8 cellular contexts compared by ENCODE assay signal in the genomic region with DNA sequence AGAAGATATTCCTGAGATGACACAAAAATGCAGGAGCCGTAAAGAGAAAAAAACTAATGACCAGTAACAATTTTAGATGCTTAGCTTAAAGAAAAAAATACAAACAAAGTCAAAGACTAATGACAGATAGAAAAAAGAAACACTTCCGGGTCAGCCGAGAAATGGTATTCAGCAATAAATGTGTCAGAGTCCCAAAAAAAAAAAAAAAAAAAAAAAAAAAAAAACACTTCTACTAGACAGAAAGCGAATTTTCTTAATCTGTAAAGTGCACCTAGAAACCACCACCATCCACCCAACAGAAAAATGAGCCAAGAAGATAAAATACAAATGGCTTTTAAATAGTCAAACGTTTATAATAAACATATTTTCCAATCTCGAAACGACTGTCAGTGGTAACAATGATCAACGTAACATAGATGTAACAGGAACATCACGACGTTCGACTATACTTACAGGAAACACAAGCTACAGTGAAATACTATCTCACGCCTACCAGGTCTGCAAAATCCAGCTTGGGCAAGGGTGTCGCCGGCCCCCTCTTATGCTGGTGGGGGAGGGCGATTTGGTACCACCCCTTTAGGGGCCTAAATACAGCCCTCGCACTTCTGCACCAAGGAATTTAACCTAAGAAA. TPM values are rescaled to one million over a fixed set of nuclear protein-coding genes. Genes with fewer than 3 reads are reported as not detected.
DNase-seq lines count a peak whose midpoint lies in the region; ATAC-seq lines count a peak whose summit lies in the region.

No MANE protein-coding gene starts in this region.

- intact Hi-C loops in left ventricle myocardium superior (cut with micrococcal nuclease), result no loop called here

- peak in 5 of 6 experiments; percentile 17 to 75 (median 69) for DNase-seq in stimulated activated naive CD4-positive, alpha-beta T cell (lab: John Stamatoyannopoulos, UW)
- no peak for DNase-seq in stimulated activated naive CD4-positive, alpha-beta T cell treated with Interleukin-2 at 50 U/mL for 16 hours (lab: John Stamatoyannopoulos, UW)
- no peak for DNase-seq in activated CD4-positive, alpha-beta memory T cell treated with anti-CD3 and anti-CD28 coated beads, Interleukin-2, amount 10 ng/mL, durations not matched to agents 7 days and 5 days
- peak; percentile 19 for DNase-seq in left ventricle myocardium superior
- peak; percentile 46 for DNase-seq in stimulated activated CD8-positive, alpha-beta memory T cell treated with anti-CD3 and anti-CD28 coated beads, Interleukin-4, amount 100 ng/mL, for 48 hours
- no peak for DNase-seq in NCI-H526 (lab: John Stamatoyannopoulos, UW)

- H3K27ac Mint-ChIP-seq in activated CD4-positive, alpha-beta memory T cell treated with anti-CD3 and anti-CD28 coated beads, Interleukin-2, amount 10 ng/mL, durations not matched to agents 7 days and 5 days, result peak overlapping the region; percentile 99

- peaks cover 29% of the 10 kb centered on the region for H3K4me1 Mint-ChIP-seq in activated CD4-positive, alpha-beta memory T cell treated with anti-CD3 and anti-CD28 coated beads, Interleukin-2, amount 10 ng/mL, durations not matched to agents 7 days and 5 days

- ATAC-seq in left ventricle myocardium superior, result no peak
- ATAC-seq in GM18870 (IDR thresholded peaks at IDR 0.05; ENCODE audit: unreplicated experiment), result no peak
- no peak for ATAC-seq in HG03159 (IDR thresholded peaks at IDR 0.05; ENCODE audit: unreplicated experiment)

- POLR2A ChIA-PET in activated CD4-positive, alpha-beta memory T cell treated with anti-CD3 and anti-CD28 coated beads, Interleukin-2, amount 10 ng/mL, durations not matched to agents 7 days and 5 days (lab: Charles Lee), result interaction anchor here (0.6 to 4.2 kb wide), 15 partner anchors 8 to 277 kb away, joined by 3 to 74 read pairs (median 7); a partner anchor contains a TSS

- CTCF ChIA-PET in activated CD4-positive, alpha-beta memory T cell treated with anti-CD3 and anti-CD28 coated beads, Interleukin-2, amount 10 ng/mL, durations not matched to agents 7 days and 5 days (lab: Charles Lee), result interaction anchor here (1.4 to 3.3 kb wide), 3 partner anchors 9 to 23 kb away, joined by 3 to 39 read pairs (median 7); no protein-coding TSS in a partner anchor

- no peaks in the 10 kb centered on the region for H3K27me3 Mint-ChIP-seq in activated CD4-positive, alpha-beta memory T cell treated with anti-CD3 and anti-CD28 coated beads, Interleukin-2, amount 10 ng/mL, durations not matched to agents 7 days and 5 days

- H3K4me3 Mint-ChIP-seq in activated CD4-positive, alpha-beta memory T cell treated with anti-CD3 and anti-CD28 coated beads, Interleukin-2, amount 10 ng/mL, durations not matched to agents 7 days and 5 days, result peak overlapping the region; percentile 99

- peaks cover 41% of the 10 kb centered on the region for H3K36me3 Mint-ChIP-seq in activated CD4-positive, alpha-beta memory T cell treated with anti-CD3 and anti-CD28 coated beads, Interleukin-2, amount 10 ng/mL, durations not matched to agents 7 days and 5 days (ENCODE audit: low read depth)

- no peaks in the 10 kb centered on the region for H3K9me3 Mint-ChIP-seq in activated CD4-positive, alpha-beta memory T cell treated with anti-CD3 and anti-CD28 coated beads, Interleukin-2, amount 10 ng/mL, durations not matched to agents 7 days and 5 days

RNA-seq across cellular contexts. Expression of a gene that starts 10.6 kb away (rescaled TPM):
- total RNA-seq in activated CD4-positive, alpha-beta memory T cell treated with anti-CD3 and anti-CD28 coated beads, Interleukin-2, amount 10 ng/mL, durations not matched to agents 7 days and 5 days, result 100 to 1,000 TPM; 255 to 259 TPM
- total RNA-seq in left ventricle myocardium superior, result 64.4 TPM

RNA-seq across cellular contexts. Expression of a gene that starts 11.3 kb away (rescaled TPM):
- total RNA-seq in activated CD4-positive, alpha-beta memory T cell treated with anti-CD3 and anti-CD28 coated beads, Interleukin-2, amount 10 ng/mL, durations not matched to agents 7 days and 5 days, result 10 to 100 TPM; 24.6 to 25.7 TPM
- 9.8 TPM for total RNA-seq in left ventricle myocardium superior

RNA-seq across cellular contexts. Expression of a gene that starts 26.4 kb away (rescaled TPM):
- 10 to 100 TPM; 46.5 to 47.5 TPM for total RNA-seq in activated CD4-positive, alpha-beta memory T cell treated with anti-CD3 and anti-CD28 coated beads, Interleukin-2, amount 10 ng/mL, durations not matched to agents 7 days and 5 days
- 16.0 TPM for total RNA-seq in left ventricle myocardium superior

RNA-seq across cellular contexts. Expression of a gene that starts 30.5 kb away (rescaled TPM):
- total RNA-seq in activated CD4-positive, alpha-beta memory T cell treated with anti-CD3 and anti-CD28 coated beads, Interleukin-2, amount 10 ng/mL, durations not matched to agents 7 days and 5 days, result 10 to 100 TPM; 13.3 to 15.5 TPM
- 2.0 TPM for total RNA-seq in left ventricle myocardium superior

RNA-seq across cellular contexts. Expression of a gene that starts 30.5 kb away (rescaled TPM):
- total RNA-seq in activated CD4-positive, alpha-beta memory T cell treated with anti-CD3 and anti-CD28 coated beads, Interleukin-2, amount 10 ng/mL, durations not matched to agents 7 days and 5 days, result 10 to 100 TPM; 36.5 to 39.7 TPM
- total RNA-seq in left ventricle myocardium superior, result 16.4 TPM

Comparison
In these comparisons a context has a peak if more than half of its experiments do, and no peak if none do; other contexts are left out.
1. DNase-seq: peak in stimulated activated naive CD4-positive, alpha-beta T cell (5 of 6), left ventricle myocardium superior (single experiment) and stimulated activated CD8-positive, alpha-beta memory T cell treated with anti-CD3 and anti-CD28 coated beads, Interleukin-4, amount 100 ng/mL, for 48 hours (single experiment); none in stimulated activated naive CD4-positive, alpha-beta T cell treated with Interleukin-2 at 50 U/mL for 16 hours (single experiment), activated CD4-positive, alpha-beta memory T cell treated with anti-CD3 and anti-CD28 coated beads, Interleukin-2, amount 10 ng/mL, durations not matched to agents 7 days and 5 days (single experiment) and NCI-H526 (0 of 2).